ENCODE assay signal across 11 cellular contexts in genomic region chr18:12246849-12247808, GRCh38. TPM values are rescaled to one million over a fixed set of nuclear protein-coding genes. Genes with fewer than 3 reads are reported as not detected.
A peak's percentile ranks its signal among the peaks of the same experiment; 100 is the strongest.
DNase-seq lines count a peak whose midpoint lies in the region; ATAC-seq, FAIRE-seq and TF ChIP-seq lines count a peak whose summit lies in the region.
"Had no signal": no experiment of that assay in that cellular context is flagged by ENCODE, and none has a peak within 500 bp of the region (broad histone marks: within the 10 kb centered on the region; RNA-seq: fewer than 3 reads in every experiment).

No MANE protein-coding gene starts in this region.

- H3K4me3 Mint-ChIP-seq in neural progenitor cell: no peak overlapping the region

- H3K4me1 ChIP-seq in neural progenitor cell: no peaks in the 10 kb centered on the region

- H3K79me2 ChIP-seq in neural progenitor cell (ENCODE audit: low read depth): no peaks in the 10 kb centered on the region

- no peaks in the 10 kb centered on the region for H3K4me1 Mint-ChIP-seq in neural progenitor cell
- H3K4me1 Mint-ChIP-seq: naive B cell had no signal

- no peaks in the 10 kb centered on the region for H3K9me3 Mint-ChIP-seq in neural progenitor cell

- FAIRE-seq in GM19239 (lab: Jason Lieb, UNC): no peak

- no peak overlapping the region for H3K27ac ChIP-seq in neural progenitor cell

- H3K36me3 Mint-ChIP-seq in neural progenitor cell: no peaks in the 10 kb centered on the region
- H3K36me3 Mint-ChIP-seq: naive B cell had no signal

- no peak overlapping the region for H3K27ac Mint-ChIP-seq in neural progenitor cell
- H3K27ac Mint-ChIP-seq: naive B cell had no signal

- no peaks in the 10 kb centered on the region for H3F3A ChIP-seq in neural progenitor cell (ENCODE audit: low read depth)

- H3K9ac ChIP-seq in neural progenitor cell: no peak overlapping the region

- H4K20me1 ChIP-seq in neural progenitor cell (ENCODE audit: low read depth): no peaks in the 10 kb centered on the region

- H3K27me3 Mint-ChIP-seq in neural progenitor cell (ENCODE audit: insufficient read depth, low read depth): peaks cover 20% of the 10 kb centered on the region

- no peak overlapping the region for H3K4me2 ChIP-seq in neural progenitor cell

- peak; percentile 15 for TF ChIP-seq CTCF in GM12864 (IDR thresholded peaks at IDR 0.05; ENCODE audit: low read depth, low read length, missing control alignments)
- TF ChIP-seq CTCF in epithelial cell of esophagus (IDR thresholded peaks at IDR 0.05; ENCODE audit: insufficient read depth, low read depth, low read length, missing control alignments): peak; percentile 50
- peak; percentile 71 for TF ChIP-seq CTCF in neural progenitor cell (IDR thresholded peaks at IDR 0.05)

- no peak overlapping the region for H3K4me3 ChIP-seq in GM12864 (ENCODE audit: low read depth, low read length)
- no peak overlapping the region for H3K4me3 ChIP-seq in epithelial cell of esophagus (ENCODE audit: low read length)
- no peak overlapping the region for H3K4me3 ChIP-seq in neural progenitor cell

- peak overlapping the region; percentile 76 for H2AFZ ChIP-seq in neural progenitor cell (replicated peaks)

- H3K36me3 ChIP-seq in neural progenitor cell: no peaks in the 10 kb centered on the region

- H3K27me3 ChIP-seq in neural progenitor cell: peaks cover 59% of the 10 kb centered on the region

- no peaks in the 10 kb centered on the region for H3K9me3 ChIP-seq in neural progenitor cell (ENCODE audit: low read depth)

- DNase-seq in GM12864 (ENCODE audit: low read depth) (no peak), MV-4-11 (lab: John Stamatoyannopoulos, UW) (peak; percentile 30), epithelial cell of esophagus (ENCODE audit: low read depth) (peak; percentile 37), neural progenitor cell (ENCODE audit: low spot score) (peak; percentile 82), NCI-H510A (lab: John Stamatoyannopoulos, UW) (no peak), SKM-1 treated with dmso at 0.1 percent for 144 hours (lab: John Stamatoyannopoulos, UW; ENCODE audit: unreplicated experiment) (no peak), GM19239 (ENCODE audit: insufficient read length, low spot score) (no peak)
- DNase-seq: activated CD4-positive, alpha-beta T cell treated with anti-CD3 and anti-CD28 coated beads, Interleukin-2, amount 50 U/mL, for 4 hours; aorta; naive B cell had no signal

- no peak for ATAC-seq in GM19455 (IDR thresholded peaks at IDR 0.05; ENCODE audit: unreplicated experiment)

RNA-seq across cellular contexts. Expression of gene CIDEA, which starts 7.0 kb away (rescaled TPM):
- not detected in 2 replicates for total RNA-seq in neural progenitor cell (ENCODE audit: low replicate concordance)

Comparison
In these comparisons a context has a peak if more than half of its experiments do, and no peak if none do; other contexts are left out.
1. DNase-seq: peak in MV-4-11 (single experiment), epithelial cell of esophagus (single experiment) and neural progenitor cell (single experiment); none in GM12864 (single experiment), NCI-H510A (single experiment), SKM-1 treated with dmso at 0.1 percent for 144 hours (single experiment) and GM19239 (single experiment).
2. CTCF ChIP-seq: peak in every context shown above with its lines; median percentile 71 in neural progenitor cell; 50 in epithelial cell of esophagus; 15 in GM12864.